In the genomic region with DNA sequence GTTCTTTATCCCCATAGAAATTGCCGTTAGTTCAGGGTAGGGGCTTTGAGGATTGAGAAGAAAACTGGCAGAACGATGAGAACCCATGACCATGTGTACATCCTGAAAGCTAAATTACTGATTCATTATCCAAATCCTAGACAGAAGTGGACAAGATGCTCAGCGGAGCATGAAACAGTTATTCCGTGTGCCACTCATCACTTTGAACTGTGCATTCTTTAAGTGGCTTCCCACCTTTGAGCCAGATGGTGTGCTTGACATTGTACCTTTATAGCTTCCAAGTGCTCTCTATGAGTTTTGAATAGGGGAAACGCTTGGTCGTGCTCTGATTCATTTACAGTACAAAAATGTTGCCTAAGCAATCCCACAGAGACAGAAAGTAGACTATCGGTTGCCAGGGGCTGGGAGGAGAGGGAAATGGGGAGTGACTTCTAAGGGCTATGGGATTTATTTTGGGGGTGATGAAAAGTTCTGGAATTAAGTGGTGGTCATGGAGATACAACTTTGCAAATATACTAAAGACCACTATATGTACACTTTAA, we compare ENCODE assay signal across 12 cellular contexts.
DNase-seq lines count a peak whose midpoint lies in the region; ATAC-seq lines count a peak whose summit lies in the region.
"Had no signal": no experiment of that assay in that cellular context is flagged by ENCODE, and none has a peak within 500 bp of the region (broad histone marks: within the 10 kb centered on the region; RNA-seq: fewer than 3 reads in every experiment).

No MANE protein-coding gene starts in this region.

- no peak overlapping the region for H2AFZ ChIP-seq in Karpas-422 (ENCODE audit: low read length)

- H3K4me2 ChIP-seq in Karpas-422 (ENCODE audit: low read depth, low read length, poor library complexity, severe bottlenecking) = no peak overlapping the region

- CTCF ChIA-PET in activated CD4-positive, alpha-beta memory T cell treated with anti-CD3 and anti-CD28 coated beads for 36 hours (lab: Charles Lee) = no interaction called here
- CTCF ChIA-PET in activated CD4-positive, alpha-beta memory T cell treated with anti-CD3 and anti-CD28 coated beads, Interleukin-2, amount 10 ng/mL, durations not matched to agents 7 days and 5 days (lab: Charles Lee) = no interaction called here

- H3K4me3 Mint-ChIP-seq in activated CD4-positive, alpha-beta memory T cell treated with anti-CD3 and anti-CD28 coated beads for 36 hours = no peak overlapping the region
- H3K4me3 Mint-ChIP-seq in activated CD4-positive, alpha-beta memory T cell treated with anti-CD3 and anti-CD28 coated beads, Interleukin-2, amount 10 ng/mL, durations not matched to agents 7 days and 5 days = no peak overlapping the region
- H3K4me3 Mint-ChIP-seq: activated T-helper 1 cell treated with anti-CD3 and anti-CD28 coated beads, Interleukin-12 subunit alpha, Interleukin-12 subunit beta, Interleukin-2, Interleukin-4 antibody, amounts not matched to agents 30 ng/mL and 10 ng/mL and 1 ng/mL, durations not matched to agents 14 hours and 24 hours and 36 hours had no signal

- no peak overlapping the region for H3K9ac ChIP-seq in Karpas-422 (ENCODE audit: low read length)

- no peak overlapping the region for H3K4me3 ChIP-seq in Karpas-422 (ENCODE audit: low read length)
- H3K4me3 ChIP-seq: breast epithelium had no signal

- intact Hi-C loops in activated CD4-positive, alpha-beta memory T cell treated with anti-CD3 and anti-CD28 coated beads for 36 hours (cut with micrococcal nuclease) = no loop called here

- POLR2A ChIA-PET in activated CD4-positive, alpha-beta memory T cell treated with anti-CD3 and anti-CD28 coated beads for 36 hours (lab: Charles Lee) = no interaction called here
- POLR2A ChIA-PET in activated CD4-positive, alpha-beta memory T cell treated with anti-CD3 and anti-CD28 coated beads, Interleukin-2, amount 10 ng/mL, durations not matched to agents 7 days and 5 days (lab: Charles Lee) = no interaction called here

- H3K27me3 ChIP-seq in Karpas-422 (ENCODE audit: low read length) = no peaks in the 10 kb centered on the region

- H3K9me3 ChIP-seq in Karpas-422 (ENCODE audit: low read length) = no peaks in the 10 kb centered on the region
- H3K9me3 ChIP-seq: breast epithelium had no signal

- peaks cover 51% of the 10 kb centered on the region for H3K4me1 ChIP-seq in Karpas-422 (ENCODE audit: low read length)
- H3K4me1 ChIP-seq: breast epithelium had no signal

- H3K79me2 ChIP-seq in Karpas-422 (ENCODE audit: low read length) = no peaks in the 10 kb centered on the region

- no peaks in the 10 kb centered on the region for H3K9me2 ChIP-seq in Karpas-422 (replicated peaks; ENCODE audit: insufficient read depth, low read length)

- no peaks in the 10 kb centered on the region for H3K36me3 ChIP-seq in Karpas-422 (ENCODE audit: insufficient read depth, low read length)
- H3K36me3 ChIP-seq: breast epithelium had no signal

- peak overlapping the region; percentile 76 for H3K27ac Mint-ChIP-seq in activated CD4-positive, alpha-beta memory T cell treated with anti-CD3 and anti-CD28 coated beads for 36 hours
- H3K27ac Mint-ChIP-seq in activated CD4-positive, alpha-beta memory T cell treated with anti-CD3 and anti-CD28 coated beads, Interleukin-2, amount 10 ng/mL, durations not matched to agents 7 days and 5 days = no peak overlapping the region
- peak overlapping the region; percentile 6 to 75 for H3K27ac Mint-ChIP-seq in activated naive CD4-positive, alpha-beta T cell treated with anti-CD3 and anti-CD28 coated beads, Interleukin-2, amount 50 U/mL, for 72 hours
- H3K27ac Mint-ChIP-seq: activated T-helper 1 cell treated with anti-CD3 and anti-CD28 coated beads, Interleukin-12 subunit alpha, Interleukin-12 subunit beta, Interleukin-2, Interleukin-4 antibody, amounts not matched to agents 30 ng/mL and 10 ng/mL and 1 ng/mL, durations not matched to agents 14 hours and 24 hours and 36 hours had no signal

- H3K27me3 Mint-ChIP-seq in activated CD4-positive, alpha-beta memory T cell treated with anti-CD3 and anti-CD28 coated beads for 36 hours = no peaks in the 10 kb centered on the region
- H3K27me3 Mint-ChIP-seq in activated CD4-positive, alpha-beta memory T cell treated with anti-CD3 and anti-CD28 coated beads, Interleukin-2, amount 10 ng/mL, durations not matched to agents 7 days and 5 days = no peaks in the 10 kb centered on the region

- DNase-seq in activated CD4-positive, alpha-beta memory T cell treated with anti-CD3 and anti-CD28 coated beads for 36 hours = no peak
- no peak for DNase-seq in activated CD4-positive, alpha-beta memory T cell treated with anti-CD3 and anti-CD28 coated beads, Interleukin-2, amount 10 ng/mL, durations not matched to agents 7 days and 5 days
- no peak for DNase-seq in Karpas-422
- DNase-seq in activated naive CD4-positive, alpha-beta T cell treated with anti-CD3 and anti-CD28 coated beads, Interleukin-2, amount 50 U/mL, for 72 hours (ENCODE audit: low spot score in 2 of 2) = no peak
- peak; percentile 7 for DNase-seq in renal cortical epithelial cell (ENCODE audit: low read depth)
- DNase-seq in stimulated activated naive CD4-positive, alpha-beta T cell treated with Interleukin-2 at 50 U/mL for 16 hours (lab: John Stamatoyannopoulos, UW) = no peak
- DNase-seq: activated CD4-positive, CD25-positive, alpha-beta regulatory T cell treated with anti-CD3 and anti-CD28 coated beads, Interleukin-2, amount 50 U/mL, for 72 hours; NCI-H1930 had no signal

- no peaks in the 10 kb centered on the region for H3K9me3 Mint-ChIP-seq in activated CD4-positive, alpha-beta memory T cell treated with anti-CD3 and anti-CD28 coated beads for 36 hours
- no peaks in the 10 kb centered on the region for H3K9me3 Mint-ChIP-seq in activated CD4-positive, alpha-beta memory T cell treated with anti-CD3 and anti-CD28 coated beads, Interleukin-2, amount 10 ng/mL, durations not matched to agents 7 days and 5 days
- no peaks in the 10 kb centered on the region for H3K9me3 Mint-ChIP-seq in activated naive CD4-positive, alpha-beta T cell treated with anti-CD3 and anti-CD28 coated beads, Interleukin-2, amount 50 U/mL, for 72 hours
- H3K9me3 Mint-ChIP-seq: activated T-helper 1 cell treated with anti-CD3 and anti-CD28 coated beads, Interleukin-12 subunit alpha, Interleukin-12 subunit beta, Interleukin-2, Interleukin-4 antibody, amounts not matched to agents 30 ng/mL and 10 ng/mL and 1 ng/mL, durations not matched to agents 14 hours and 24 hours and 36 hours had no signal

- no peak for ATAC-seq in activated naive CD4-positive, alpha-beta T cell treated with anti-CD3 and anti-CD28 coated beads, Interleukin-2, amount 50 U/mL, for 72 hours
- ATAC-seq in GM21717 (IDR thresholded peaks at IDR 0.05; ENCODE audit: unreplicated experiment) (no peak), GM21526 (IDR thresholded peaks at IDR 0.05; ENCODE audit: low FRiP score, unreplicated experiment) (no peak)

- H3K4me1 Mint-ChIP-seq in activated CD4-positive, alpha-beta memory T cell treated with anti-CD3 and anti-CD28 coated beads for 36 hours (ENCODE audit: low read depth) = peaks cover 27% of the 10 kb centered on the region
- H3K4me1 Mint-ChIP-seq in activated CD4-positive, alpha-beta memory T cell treated with anti-CD3 and anti-CD28 coated beads, Interleukin-2, amount 10 ng/mL, durations not matched to agents 7 days and 5 days = peaks cover 3% of the 10 kb centered on the region

- no peaks in the 10 kb centered on the region for H4K20me1 ChIP-seq in Karpas-422 (ENCODE audit: insufficient read depth, low read depth, low read length)

- H3K36me3 Mint-ChIP-seq in activated CD4-positive, alpha-beta memory T cell treated with anti-CD3 and anti-CD28 coated beads for 36 hours = peaks cover 17% of the 10 kb centered on the region
- peaks cover 54% of the 10 kb centered on the region for H3K36me3 Mint-ChIP-seq in activated CD4-positive, alpha-beta memory T cell treated with anti-CD3 and anti-CD28 coated beads, Interleukin-2, amount 10 ng/mL, durations not matched to agents 7 days and 5 days (ENCODE audit: low read depth)
- peaks cover 5% of the 10 kb centered on the region in 2 donors for H3K36me3 Mint-ChIP-seq in activated naive CD4-positive, alpha-beta T cell treated with anti-CD3 and anti-CD28 coated beads, Interleukin-2, amount 50 U/mL, for 72 hours

- H3K27ac ChIP-seq in Karpas-422 (ENCODE audit: low read length) = peak overlapping the region; percentile 64
- H3K27ac ChIP-seq: breast epithelium had no signal
